In genomic region chr4:38072578-38072977, GRCh38 we compare ENCODE assay signal across 2 cellular contexts.
TF ChIP-seq lines count a peak whose summit lies in the region.

No MANE protein-coding gene starts in this region.

TF ChIP-seq in SK-N-SH treated with all-trans-retinoic acid at 6 μM for 48 hours, 23 proteins besides CTCF, POLR2A, EP300 and RAD21 (continued from another document):
- TF ChIP-seq ESRRG (CRISPR knock-in tag; IDR thresholded peaks at IDR 0.05) (no peak), POU6F1 (CRISPR knock-in tag; IDR thresholded peaks at IDR 0.05; ENCODE audit: borderline replicate concordance, low read depth) (no peak), PATZ1 (CRISPR knock-in tag; IDR thresholded peaks at IDR 0.05; ENCODE audit: borderline replicate concordance) (no peak), ZNF565 (CRISPR knock-in tag; conservative IDR thresholded peaks at IDR 0.05; ENCODE audit: low read depth) (no peak), CSDC2 (CRISPR knock-in tag; IDR thresholded peaks at IDR 0.05) (no peak), ZNF70 (CRISPR knock-in tag; IDR thresholded peaks at IDR 0.05) (no peak), CREB5 (CRISPR knock-in tag; IDR thresholded peaks at IDR 0.05; ENCODE audit: low read depth) (no peak)

TF ChIP-seq in SK-N-SH, 30 proteins besides CTCF, POLR2A, EP300 and RAD21:
- TF ChIP-seq REST (IDR thresholded peaks at IDR 0.05; ENCODE audit: low read depth, low read length), result no peak
- no peak for TF ChIP-seq ZBTB33 (IDR thresholded peaks at IDR 0.05; ENCODE audit: borderline replicate concordance, low read depth)
- TF ChIP-seq FOXM1 (IDR thresholded peaks at IDR 0.05; ENCODE audit: low read depth), result no peak
- TF ChIP-seq GATA2 (CRISPR knock-in tag; IDR thresholded peaks at IDR 0.05), result no peak
- no peak for TF ChIP-seq TEAD4 (IDR thresholded peaks at IDR 0.05; ENCODE audit: borderline replicate concordance, insufficient read depth)
- no peak for TF ChIP-seq RCOR1 (IDR thresholded peaks at IDR 0.05; ENCODE audit: low read length)
- TF ChIP-seq MXI1 (IDR thresholded peaks at IDR 0.05; ENCODE audit: low read depth, low read length), result no peak
- no peak for TF ChIP-seq ELF1 (IDR thresholded peaks at IDR 0.05)
- TF ChIP-seq POLR2AphosphoS5 (IDR thresholded peaks at IDR 0.05; ENCODE audit: low read depth, low read length), result no peak
- TF ChIP-seq CHD2 (IDR thresholded peaks at IDR 0.05; ENCODE audit: low read length, partially characterized antibody), result no peak
- no peak for TF ChIP-seq IRF3 (IDR thresholded peaks at IDR 0.05; ENCODE audit: low read depth, low read length)
TF ChIP-seq in SK-N-SH: peak in this region for 0.
